8 cellular contexts compared by ENCODE assay signal in the genomic region with DNA sequence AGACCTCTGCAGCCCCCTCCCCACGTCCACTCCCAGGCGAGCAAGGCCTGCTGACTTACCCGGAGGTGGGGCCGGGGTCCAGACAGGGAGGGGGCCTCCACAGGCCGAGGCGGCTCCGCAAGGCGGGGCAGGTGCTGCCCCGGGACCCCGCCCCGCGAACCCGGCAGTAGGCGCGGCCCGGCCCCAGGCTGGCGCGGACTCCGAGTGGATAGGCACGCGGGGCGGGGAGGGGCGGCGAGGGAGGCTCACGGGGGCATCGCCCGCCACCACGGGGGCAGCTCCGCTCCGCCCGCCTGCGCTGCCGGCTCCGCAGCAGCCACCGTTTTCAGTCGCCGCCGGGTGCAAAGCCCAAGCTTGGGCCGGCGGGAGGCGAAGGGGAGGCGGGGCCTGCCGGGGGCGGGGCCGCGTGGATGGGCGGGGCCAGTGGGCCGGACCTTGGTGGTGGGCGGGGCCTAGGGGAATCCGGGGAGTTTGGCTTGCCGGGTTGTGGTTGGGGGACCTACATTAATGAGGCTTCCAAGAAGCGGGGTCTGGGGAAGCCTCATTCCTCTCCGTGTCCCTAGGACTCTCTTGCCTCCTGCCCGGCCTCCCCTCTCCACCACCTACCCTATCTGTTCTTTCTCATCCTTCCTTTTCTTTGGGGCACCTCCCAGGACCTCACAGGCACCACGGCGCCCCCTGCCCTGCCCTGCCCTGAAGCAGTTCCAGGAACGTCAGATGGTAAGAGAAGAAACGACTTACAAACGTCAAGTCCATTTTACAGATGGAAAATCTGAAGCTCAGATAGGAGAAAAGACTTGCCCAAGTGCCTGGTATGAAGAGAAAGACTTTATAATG. TPM values are rescaled to one million over a fixed set of nuclear protein-coding genes. Genes with fewer than 3 reads are reported as not detected.
A peak's percentile ranks its signal among the peaks of the same experiment; 100 is the strongest.
DNase-seq lines count a peak whose midpoint lies in the region; ATAC-seq and TF ChIP-seq lines count a peak whose summit lies in the region.

A gene (minus strand): TSS at position 348 of the 837 bp plus-strand sequence. CDS start 23,757 bp downstream, outside the sequence.

- H3K4me1 Mint-ChIP-seq in naive thymus-derived CD8-positive, alpha-beta T cell, result peaks cover 2 to 30% (median 25%) of the 10 kb centered on the region in 4 donors
- H3K4me1 Mint-ChIP-seq in stimulated activated naive B cell treated with anti-CD40 and anti-IgM and Interleukin-4, amounts not matched to agents 10 μg/mL and 1 μg/mL and 100 μg/mL, for 72 hours, result peaks cover 27 to 41% of the 10 kb centered on the region in 2 donors

- peak within 1 kb of the TSS in 9 of 10 donors; percentile 52 to 91 (median 77) for H3K27ac Mint-ChIP-seq in naive thymus-derived CD8-positive, alpha-beta T cell
- peak within 1 kb of the TSS; percentile 66 for H3K27ac Mint-ChIP-seq in stimulated activated naive B cell treated with anti-CD40 and anti-IgM and Interleukin-4, amounts not matched to agents 10 μg/mL and 1 μg/mL and 100 μg/mL, for 72 hours

- POLR2A ChIA-PET in naive thymus-derived CD8-positive, alpha-beta T cell (lab: Charles Lee), result interaction anchor here (3.6 kb wide), 1 partner anchor 26 kb away, joined by 19 read pairs; a partner anchor contains a TSS

- no peaks in the 10 kb centered on the region for H3K27me3 ChIP-seq in OCI-LY1 (ENCODE audit: insufficient read depth, low read length)
- no peaks in the 10 kb centered on the region for H3K27me3 ChIP-seq in esophagus squamous epithelium

- ATAC-seq in GM19452 (IDR thresholded peaks at IDR 0.05; ENCODE audit: unreplicated experiment), result peak; percentile 68
- ATAC-seq in naive thymus-derived CD8-positive, alpha-beta T cell, result peak; percentile 78 to 81
- ATAC-seq in stimulated activated naive B cell treated with anti-CD40 and anti-IgM and Interleukin-4, amounts not matched to agents 10 μg/mL and 1 μg/mL and 100 μg/mL, for 72 hours (replicated peaks), result peak; percentile 75 to 84

- H2AFZ ChIP-seq in OCI-LY1 (ENCODE audit: low read length), result peak within 1 kb of the TSS; percentile 88; the same call in 1 of the 2 replicates

- TF ChIP-seq CTCF in OCI-LY1 (IDR thresholded peaks at IDR 0.05; ENCODE audit: low read length), result peak; percentile 66
- no peak for TF ChIP-seq CTCF in esophagus squamous epithelium (IDR thresholded peaks at IDR 0.05)

- H3K4me3 ChIP-seq in OCI-LY1 (ENCODE audit: low read depth, low read length, poor library complexity, severe bottlenecking), result peak within 1 kb of the TSS; percentile 73
- peak within 1 kb of the TSS; percentile 46 to 75 (median 67) for H3K4me3 ChIP-seq in esophagus squamous epithelium

- H3K9me2 ChIP-seq in OCI-LY1 (ENCODE audit: low read depth, low read length), result no peaks in the 10 kb centered on the region

- H3K27ac ChIP-seq in OCI-LY1 (ENCODE audit: low read depth, low read length, poor library complexity, severe bottlenecking) (no peak within 1 kb of the TSS), esophagus squamous epithelium (peak within 1 kb of the TSS; percentile 15 to 77 (median 49))

- peak within 1 kb of the TSS; percentile 67 for H3K9ac ChIP-seq in OCI-LY1 (ENCODE audit: low read length)

- H3K9me3 Mint-ChIP-seq in naive thymus-derived CD8-positive, alpha-beta T cell, result no peaks in the 10 kb centered on the region
- H3K9me3 Mint-ChIP-seq in stimulated activated naive B cell treated with anti-CD40 and anti-IgM and Interleukin-4, amounts not matched to agents 10 μg/mL and 1 μg/mL and 100 μg/mL, for 72 hours, result no peaks in the 10 kb centered on the region

- peak in 1 of 4 donors; percentile 38 for TF ChIP-seq POLR2A in esophagus squamous epithelium (IDR thresholded peaks at IDR 0.05)

- H4K20me1 ChIP-seq in OCI-LY1 (ENCODE audit: insufficient read depth, low read length), result no peaks in the 10 kb centered on the region

- H3K36me3 Mint-ChIP-seq in naive thymus-derived CD8-positive, alpha-beta T cell, result no peaks in the 10 kb centered on the region
- no peaks in the 10 kb centered on the region for H3K36me3 Mint-ChIP-seq in stimulated activated naive B cell treated with anti-CD40 and anti-IgM and Interleukin-4, amounts not matched to agents 10 μg/mL and 1 μg/mL and 100 μg/mL, for 72 hours

- H3F3A ChIP-seq in OCI-LY1 (ENCODE audit: insufficient read depth, low read length), result no peaks in the 10 kb centered on the region

- 0 to 2% methylated on average over 7 of the region's 59 CpGs for WGBS in esophagus squamous epithelium, 2 donors

- H3K4me2 ChIP-seq in OCI-LY1 (ENCODE audit: low read length), result peak within 1 kb of the TSS; percentile 80

- intact Hi-C loops in esophagus squamous epithelium (cut with DNase I), result loop anchor here (10.0 kb wide), 1 partner anchor 51 kb away; no protein-coding TSS in a partner anchor

- H3K4me3 Mint-ChIP-seq in naive thymus-derived CD8-positive, alpha-beta T cell, result peak within 1 kb of the TSS; percentile 82 to 93 (median 88)
- peak within 1 kb of the TSS; percentile 85 to 89 for H3K4me3 Mint-ChIP-seq in stimulated activated naive B cell treated with anti-CD40 and anti-IgM and Interleukin-4, amounts not matched to agents 10 μg/mL and 1 μg/mL and 100 μg/mL, for 72 hours

- H3K79me2 ChIP-seq in OCI-LY1 (ENCODE audit: insufficient read depth, low read length), result no peaks in the 10 kb centered on the region

- no peaks in the 10 kb centered on the region for H3K27me3 Mint-ChIP-seq in naive thymus-derived CD8-positive, alpha-beta T cell
- no peaks in the 10 kb centered on the region for H3K27me3 Mint-ChIP-seq in stimulated activated naive B cell treated with anti-CD40 and anti-IgM and Interleukin-4, amounts not matched to agents 10 μg/mL and 1 μg/mL and 100 μg/mL, for 72 hours

- H3K36me3 ChIP-seq in OCI-LY1 (ENCODE audit: insufficient read depth, low read length), result no peaks in the 10 kb centered on the region
- H3K36me3 ChIP-seq in esophagus squamous epithelium, result no peaks in the 10 kb centered on the region

- H3K4me1 ChIP-seq in OCI-LY1 (ENCODE audit: insufficient read depth, low read length, severe bottlenecking) (peaks cover 37% of the 10 kb centered on the region), esophagus squamous epithelium (peaks cover 12 to 47% (median 14%) of the 10 kb centered on the region in 3 donors)

- H3K9me3 ChIP-seq in OCI-LY1 (ENCODE audit: low read length), result no peaks in the 10 kb centered on the region
- H3K9me3 ChIP-seq in esophagus squamous epithelium, result no peaks in the 10 kb centered on the region

- peak; percentile 85 for DNase-seq in CD1c-positive myeloid dendritic cell (ENCODE audit: extremely low spot score)
- peak; percentile 63 for DNase-seq in HT-29 (ENCODE audit: low spot score)
- DNase-seq in activated T-cell treated with anti-CD3 and anti-CD28 coated beads, Interleukin-2, amount 50 U/mL, for 1 hour, result peak; percentile 91
- no peak for DNase-seq in esophagus squamous epithelium (lab: John Stamatoyannopoulos, UW)
- DNase-seq in naive thymus-derived CD8-positive, alpha-beta T cell, result peak; percentile 47 to 89 (median 76)
- DNase-seq in stimulated activated naive B cell treated with anti-CD40 and anti-IgM and Interleukin-4, amounts not matched to agents 10 μg/mL and 1 μg/mL and 100 μg/mL, for 72 hours, result peak; percentile 80

RNA-seq across cellular contexts. Expression of the gene that starts here (rescaled TPM):
- total RNA-seq in HT-29 (2014; rRNA removed; shearing (Covaris generic)), result 0.05 TPM in 1 of 2 replicates, not detected in the other
- 1 to 10 TPM; 1.0 to 2.5 (median 1.5) TPM for total RNA-seq in esophagus squamous epithelium
- total RNA-seq in naive thymus-derived CD8-positive, alpha-beta T cell, result 1 to 10 TPM; 1.2 to 2.0 TPM
- 1 to 10 TPM in 2 of 3 donors, under 1 TPM in 1; 0.76 to 1.5 (median 1.0) TPM for polyA plus RNA-seq in naive thymus-derived CD8-positive, alpha-beta T cell

Comparison
In these comparisons a context has a peak if more than half of its experiments do, and no peak if none do; other contexts are left out.
1. Peak in DNase-seq in HT-29; RNA of the gene not detected or under 1 TPM.